Comparison of ENCODE assay signal across 8 cellular contexts in the genomic region with DNA sequence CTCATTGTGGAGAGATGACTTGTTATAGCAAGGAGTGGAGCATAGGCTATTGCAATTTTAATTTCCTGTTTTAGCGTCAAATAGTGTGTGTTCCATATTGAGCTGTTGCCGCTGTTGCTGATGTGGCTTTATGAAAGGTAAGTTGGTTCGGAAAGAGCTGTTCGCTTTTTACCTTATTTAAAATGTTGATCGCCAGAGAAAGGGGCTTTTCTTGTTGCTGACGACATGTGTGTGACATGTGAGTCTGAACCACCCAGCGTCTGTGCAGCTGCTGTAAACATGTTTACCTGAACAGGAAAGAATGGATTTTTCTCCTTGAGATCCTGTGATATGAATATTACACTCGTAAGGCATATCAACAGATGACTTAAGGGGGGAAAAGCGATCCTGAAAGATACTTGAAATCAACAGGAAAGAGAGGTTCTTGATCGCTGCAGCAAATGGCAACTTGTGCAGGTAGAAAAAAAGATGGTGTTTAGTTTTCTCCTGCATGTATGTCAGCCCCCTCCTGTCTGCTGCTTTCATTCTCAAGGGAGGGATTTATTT. TPM values are rescaled to one million over a fixed set of nuclear protein-coding genes. Genes with fewer than 3 reads are reported as not detected.
A peak's percentile ranks its signal among the peaks of the same experiment; 100 is the strongest.
DNase-seq lines count a peak whose midpoint lies in the region; ATAC-seq and TF ChIP-seq lines count a peak whose summit lies in the region.

No MANE protein-coding gene starts in this region.

- peak overlapping the region; percentile 79 for H3K9ac ChIP-seq in endocrine pancreas (ENCODE audit: control insufficient read depth, insufficient read depth, low read length)
- H3K9ac ChIP-seq in parathyroid adenoma, result no peak overlapping the region

- H3K27ac ChIP-seq in cardiac muscle cell (peak overlapping the region; percentile 91), parathyroid adenoma (no peak overlapping the region)

- H2AFZ ChIP-seq in parathyroid adenoma, result peak overlapping the region; percentile 14

- H3K9me3 ChIP-seq in cardiac muscle cell (ENCODE audit: low read depth) (no peaks in the 10 kb centered on the region), endocrine pancreas (ENCODE audit: control insufficient read depth, low read length) (no peaks in the 10 kb centered on the region), parathyroid adenoma (ENCODE audit: control insufficient read depth, low read length) (no peaks in the 10 kb centered on the region)

- ATAC-seq in left cardiac atrium (no peak), GM19397 (IDR thresholded peaks at IDR 0.05; ENCODE audit: unreplicated experiment) (no peak)

- peaks cover 45% of the 10 kb centered on the region for H3K27me3 ChIP-seq in cardiac muscle cell
- no peaks in the 10 kb centered on the region for H3K27me3 ChIP-seq in endocrine pancreas (ENCODE audit: control insufficient read depth, insufficient read depth, low read length)
- H3K27me3 ChIP-seq in parathyroid adenoma (ENCODE audit: control insufficient read depth, insufficient read depth, low read length), result no peaks in the 10 kb centered on the region

- DNase-seq in cardiac muscle cell (ENCODE audit: low read depth in 1 of 2, low spot score in 1 of 2), result peak; percentile 11 to 32
- DNase-seq in left cardiac atrium, result no peak
- peak; percentile 27 for DNase-seq in T-helper 9 cell
- no peak for DNase-seq in A172 (ENCODE audit: low spot score)
- DNase-seq in foreskin melanocyte, result no peak

- H3K36me3 ChIP-seq in cardiac muscle cell, result no peaks in the 10 kb centered on the region
- H3K36me3 ChIP-seq in endocrine pancreas (ENCODE audit: control insufficient read depth, insufficient read depth, low read length), result no peaks in the 10 kb centered on the region
- no peaks in the 10 kb centered on the region for H3K36me3 ChIP-seq in parathyroid adenoma (ENCODE audit: control insufficient read depth, insufficient read depth, low read length)

- TF ChIP-seq CTCF in cardiac muscle cell (IDR thresholded peaks at IDR 0.05; ENCODE audit: low read depth, low read length) (no peak), parathyroid adenoma (IDR thresholded peaks at IDR 0.05) (no peak)

- H3K4me1 ChIP-seq in cardiac muscle cell (ENCODE audit: low read depth) (peaks cover 7% of the 10 kb centered on the region), endocrine pancreas (ENCODE audit: control insufficient read depth, insufficient read depth, low read length) (peaks cover 19% of the 10 kb centered on the region), parathyroid adenoma (no peaks in the 10 kb centered on the region)

- intact Hi-C loops in left cardiac atrium (cut with DNase I), result loop anchor here (5.0 to 10.0 kb wide), 4 partner anchors 143 to 539 kb away; no protein-coding TSS in a partner anchor

- H3K4me2 ChIP-seq in parathyroid adenoma (ENCODE audit: low read length), result peak overlapping the region; percentile 59

- H3K79me2 ChIP-seq in parathyroid adenoma, result no peaks in the 10 kb centered on the region

- H3K4me3 ChIP-seq in cardiac muscle cell (peak overlapping the region; percentile 100), endocrine pancreas (ENCODE audit: control insufficient read depth, insufficient read depth, low read length) (peak overlapping the region; percentile 93), parathyroid adenoma (ENCODE audit: low read depth, low read length) (peak overlapping the region; percentile 46)

RNA-seq across cellular contexts. Expression of a gene that starts 2.5 kb away (rescaled TPM):
- total RNA-seq in cardiac muscle cell (25.4 and 37.3 TPM in 2 replicates), left cardiac atrium (10 to 100 TPM; 63.7 to 74.7 TPM)
- polyA plus RNA-seq in cardiac muscle cell, result 19.1 and 23.9 TPM in 2 replicates
- 22.4 and 25.1 TPM in 2 replicates for total RNA-seq in A172 (2014; rRNA removed; shearing (Covaris generic))

Comparison
In these comparisons a context has a peak if more than half of its experiments do, and no peak if none do; other contexts are left out.
1. DNase-seq: peak in cardiac muscle cell (2 of 2) and T-helper 9 cell (single experiment); none in left cardiac atrium (single experiment), A172 (single experiment) and foreskin melanocyte (single experiment).
2. H3K4me3 ChIP-seq: peak in every context shown above with its lines; median percentile 100 in cardiac muscle cell; 93 in endocrine pancreas; 46 in parathyroid adenoma.